ENCODE assay signal across 1 cellular context in the genomic region with DNA sequence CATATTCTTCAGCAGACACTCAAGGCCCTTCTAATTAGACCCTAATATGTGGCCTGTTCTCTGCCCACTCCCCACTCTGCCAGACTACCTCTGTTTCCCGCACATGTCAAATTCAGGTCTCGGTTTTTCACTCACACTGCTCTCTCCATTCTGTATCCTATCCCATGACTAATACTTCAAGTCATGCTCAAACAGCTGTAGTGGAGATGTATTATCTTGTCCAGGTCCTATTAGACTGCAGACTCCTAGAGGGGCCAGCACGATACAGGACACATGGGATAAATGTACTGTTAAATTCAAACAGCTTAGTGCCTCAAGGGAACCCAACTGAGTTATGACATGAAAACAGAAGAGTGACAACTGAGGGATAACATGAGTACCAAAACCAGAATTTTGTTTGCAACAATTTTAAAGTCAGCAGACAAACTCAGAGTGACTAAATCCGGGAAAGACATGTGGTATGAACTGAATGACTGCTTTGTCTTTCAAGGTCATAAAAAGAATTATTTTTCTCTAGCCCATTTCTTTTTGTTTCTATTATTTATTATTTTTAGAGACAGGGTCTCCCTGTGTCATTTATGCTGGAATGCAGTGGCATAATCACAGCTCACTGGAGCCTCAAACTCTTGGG.
TF ChIP-seq lines count a peak whose summit lies in the region.

No MANE protein-coding gene starts in this region.

TF ChIP-seq in K562, 482 proteins besides CTCF, POLR2A, EP300 and RAD21:
- no peak for TF ChIP-seq CBX8 (IDR thresholded peaks at IDR 0.05; ENCODE audit: borderline replicate concordance, extremely low read depth, low read depth, low read length, poor library complexity, severe bottlenecking)
- TF ChIP-seq, protein P1, sequence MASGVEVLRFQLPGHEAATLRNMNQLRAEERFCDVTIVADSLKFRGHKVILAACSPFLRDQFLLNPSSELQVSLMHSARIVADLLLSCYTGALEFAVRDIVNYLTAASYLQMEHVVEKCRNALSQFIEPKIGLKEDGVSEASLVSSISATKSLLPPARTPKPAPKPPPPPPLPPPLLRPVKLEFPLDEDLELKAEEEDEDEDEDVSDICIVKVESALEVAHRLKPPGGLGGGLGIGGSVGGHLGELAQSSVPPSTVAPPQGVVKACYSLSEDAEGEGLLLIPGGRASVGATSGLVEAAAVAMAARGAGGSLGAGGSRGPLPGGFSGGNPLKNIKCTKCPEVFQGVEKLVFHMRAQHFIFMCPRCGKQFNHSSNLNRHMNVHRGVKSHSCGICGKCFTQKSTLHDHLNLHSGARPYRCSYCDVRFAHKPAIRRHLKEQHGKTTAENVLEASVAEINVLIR (CRISPR knock-in tag; IDR thresholded peaks at IDR 0.05), result no peak
- TF ChIP-seq POLR2H (tag; IDR thresholded peaks at IDR 0.05; ENCODE audit: low read depth), result no peak
- TF ChIP-seq ZNF146 (CRISPR knock-in tag; IDR thresholded peaks at IDR 0.05; ENCODE audit: unreplicated experiment), result no peak
- no peak for TF ChIP-seq GTF2F1 (IDR thresholded peaks at IDR 0.05; ENCODE audit: low read depth, low read length)
- no peak for TF ChIP-seq ZNF764 (CRISPR knock-in tag; IDR thresholded peaks at IDR 0.05; ENCODE audit: low read depth)
- no peak for TF ChIP-seq FUS (optimal IDR thresholded peaks at IDR 0.05; ENCODE audit: low read depth, low read length)
- TF ChIP-seq L3MBTL2 (IDR thresholded peaks at IDR 0.05), result no peak
- TF ChIP-seq SIRT6 (IDR thresholded peaks at IDR 0.05; ENCODE audit: low read depth, low read length), result no peak
- TF ChIP-seq, protein P2, sequence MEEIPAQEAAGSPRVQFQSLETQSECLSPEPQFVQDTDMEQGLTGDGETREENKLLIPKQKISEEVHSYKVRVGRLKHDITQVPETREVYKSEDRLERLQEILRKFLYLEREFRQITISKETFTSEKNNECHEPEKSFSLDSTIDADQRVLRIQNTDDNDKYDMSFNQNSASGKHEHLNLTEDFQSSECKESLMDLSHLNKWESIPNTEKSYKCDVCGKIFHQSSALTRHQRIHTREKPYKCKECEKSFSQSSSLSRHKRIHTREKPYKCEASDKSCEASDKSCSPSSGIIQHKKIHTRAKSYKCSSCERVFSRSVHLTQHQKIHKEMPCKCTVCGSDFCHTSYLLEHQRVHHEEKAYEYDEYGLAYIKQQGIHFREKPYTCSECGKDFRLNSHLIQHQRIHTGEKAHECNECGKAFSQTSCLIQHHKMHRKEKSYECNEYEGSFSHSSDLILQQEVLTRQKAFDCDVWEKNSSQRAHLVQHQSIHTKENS (CRISPR knock-in tag; IDR thresholded peaks at IDR 0.05), result no peak
- TF ChIP-seq ZNF232 (CRISPR knock-in tag; IDR thresholded peaks at IDR 0.05), result no peak
- no peak for TF ChIP-seq SMC3 (conservative IDR thresholded peaks at IDR 0.05; ENCODE audit: insufficient read depth, low read depth, low read length)
- TF ChIP-seq MECOM (CRISPR knock-in tag; IDR thresholded peaks at IDR 0.05), result no peak
- TF ChIP-seq NR4A1 (CRISPR knock-in tag; IDR thresholded peaks at IDR 0.05), result no peak
- TF ChIP-seq NR4A1 (tag; IDR thresholded peaks at IDR 0.05), result no peak
- TF ChIP-seq, protein P3, sequence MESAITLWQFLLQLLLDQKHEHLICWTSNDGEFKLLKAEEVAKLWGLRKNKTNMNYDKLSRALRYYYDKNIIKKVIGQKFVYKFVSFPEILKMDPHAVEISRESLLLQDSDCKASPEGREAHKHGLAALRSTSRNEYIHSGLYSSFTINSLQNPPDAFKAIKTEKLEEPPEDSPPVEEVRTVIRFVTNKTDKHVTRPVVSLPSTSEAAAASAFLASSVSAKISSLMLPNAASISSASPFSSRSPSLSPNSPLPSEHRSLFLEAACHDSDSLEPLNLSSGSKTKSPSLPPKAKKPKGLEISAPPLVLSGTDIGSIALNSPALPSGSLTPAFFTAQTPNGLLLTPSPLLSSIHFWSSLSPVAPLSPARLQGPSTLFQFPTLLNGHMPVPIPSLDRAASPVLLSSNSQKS (CRISPR knock-in tag; IDR thresholded peaks at IDR 0.05), result no peak
- TF ChIP-seq TOE1 (IDR thresholded peaks at IDR 0.05; ENCODE audit: borderline replicate concordance), result no peak
- no peak for TF ChIP-seq TOE1 (CRISPR knock-in tag; IDR thresholded peaks at IDR 0.05; ENCODE audit: borderline replicate concordance, low read depth)
- TF ChIP-seq NFYB (IDR thresholded peaks at IDR 0.05; ENCODE audit: extremely low read depth, insufficient read length), result no peak
